In the genomic region with DNA sequence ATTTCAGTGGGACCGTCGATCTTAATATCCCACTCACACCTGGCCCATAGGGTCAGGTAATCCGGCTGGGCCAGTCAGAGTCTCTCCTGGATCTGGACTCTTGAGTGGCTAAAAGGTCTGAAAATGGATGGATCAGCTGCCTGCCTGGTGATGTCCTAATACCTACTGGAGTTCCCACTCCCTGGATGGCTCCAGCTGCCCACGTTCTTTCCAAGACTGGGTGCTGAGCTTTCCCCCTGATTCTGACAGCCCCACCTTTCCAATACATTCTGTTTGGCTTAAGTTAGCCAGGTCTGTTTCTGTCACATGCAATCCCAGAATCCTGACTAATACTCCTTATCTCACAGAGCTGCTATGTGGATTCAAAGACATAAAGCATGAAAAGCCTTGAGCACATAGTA, we compare ENCODE assay signal across 9 cellular contexts. TPM values are rescaled to one million over a fixed set of nuclear protein-coding genes. Genes with fewer than 3 reads are reported as not detected.
DNase-seq lines count a peak whose midpoint lies in the region; FAIRE-seq and TF ChIP-seq lines count a peak whose summit lies in the region.
"Had no signal": no experiment of that assay in that cellular context is flagged by ENCODE, and none has a peak within 500 bp of the region (broad histone marks: within the 10 kb centered on the region; RNA-seq: fewer than 3 reads in every experiment).

No MANE protein-coding gene starts in this region.

- H3K27ac ChIP-seq in layer of hippocampus (ENCODE audit: low read depth, low read length) (peak overlapping the region; percentile 53), temporal lobe (ENCODE audit: low read depth, low read length) (peak overlapping the region; percentile 52), A673 (ENCODE audit: low read depth, low read length, poor library complexity, severe bottlenecking) (no peak overlapping the region)

- intact Hi-C loops in A673 (cut with micrococcal nuclease; ENCODE audit: unreplicated experiment): no loop called here

- H3K4me1 ChIP-seq in A673 (ENCODE audit: insufficient read depth, low read length, poor library complexity, severe bottlenecking): peaks cover 6% of the 10 kb centered on the region

- POLR2A ChIA-PET in A673 (lab: Charles Lee; ENCODE audit: low non-redundant PET): no interaction called here

- H3K4me3 ChIP-seq in bronchial epithelial cell (ENCODE audit: low read depth, low read length) (no peak overlapping the region), A673 (ENCODE audit: low read depth, low read length, poor library complexity, severe bottlenecking) (no peak overlapping the region)

- H3K27me3 ChIP-seq in bronchial epithelial cell (ENCODE audit: control insufficient read depth, insufficient read depth, low read length) (no peaks in the 10 kb centered on the region), layer of hippocampus (ENCODE audit: control insufficient read depth, insufficient read depth, low read length) (no peaks in the 10 kb centered on the region), A673 (replicated peaks; ENCODE audit: insufficient read depth, low read depth, low read length, poor library complexity) (no peaks in the 10 kb centered on the region)

- no peaks in the 10 kb centered on the region for H3K9me3 ChIP-seq in A673 (ENCODE audit: low read depth, low read length, poor library complexity, severe bottlenecking)

- peaks cover 3% of the 10 kb centered on the region for H3K36me3 ChIP-seq in bronchial epithelial cell (ENCODE audit: control insufficient read depth, insufficient read depth, low read length)
- H3K36me3 ChIP-seq in A673 (ENCODE audit: insufficient read depth, low read length, poor library complexity, severe bottlenecking): no peaks in the 10 kb centered on the region

- TF ChIP-seq CTCF in bronchial epithelial cell (IDR thresholded peaks at IDR 0.05; ENCODE audit: insufficient read depth, low read length, severe bottlenecking) (no peak), A673 (conservative IDR thresholded peaks at IDR 0.05; ENCODE audit: low read depth, low read length) (no peak)

- no TSS peak for BruUV-seq in A673 (replicated peaks; lab: Mats Ljungman, UMichigan)

- FAIRE-seq in bronchial epithelial cell (lab: Jason Lieb, UNC): no peak

- DNase-seq in M059J (ENCODE audit: low read depth) (peak; percentile 59), bronchial epithelial cell (ENCODE audit: low read depth) (peak; percentile 80), superior temporal gyrus (ENCODE audit: extremely low spot score) (no peak), NCI-H2196 (lab: John Stamatoyannopoulos, UW; ENCODE audit: unreplicated experiment) (no peak), A673 (ENCODE audit: low spot score) (no peak), NCI-H1105 (lab: John Stamatoyannopoulos, UW) (no peak)
- DNase-seq: T-cell had no signal

- CTCF ChIA-PET in A673 (lab: Charles Lee): no interaction called here

RNA-seq across cellular contexts. Expression of a gene that starts 10.2 kb away (rescaled TPM):
- 8.5 and 15.7 TPM in 2 replicates for total RNA-seq in M059J (2014; rRNA removed; shearing (Covaris generic))
- total RNA-seq in bronchial epithelial cell: 10.0 and 15.1 TPM in 2 replicates
- total RNA-seq in temporal lobe: 13.8 TPM
- total RNA-seq in A673 (2021): 28.1 and 32.1 TPM in 2 replicates

Comparison
In these comparisons a context has a peak if more than half of its experiments do, and no peak if none do; other contexts are left out.
1. DNase-seq: peak in M059J (single experiment) and bronchial epithelial cell (single experiment); none in superior temporal gyrus (single experiment), NCI-H2196 (single experiment), A673 (single experiment) and NCI-H1105 (single experiment).